ENCODE assay signal across 18 cellular contexts in the genomic region with DNA sequence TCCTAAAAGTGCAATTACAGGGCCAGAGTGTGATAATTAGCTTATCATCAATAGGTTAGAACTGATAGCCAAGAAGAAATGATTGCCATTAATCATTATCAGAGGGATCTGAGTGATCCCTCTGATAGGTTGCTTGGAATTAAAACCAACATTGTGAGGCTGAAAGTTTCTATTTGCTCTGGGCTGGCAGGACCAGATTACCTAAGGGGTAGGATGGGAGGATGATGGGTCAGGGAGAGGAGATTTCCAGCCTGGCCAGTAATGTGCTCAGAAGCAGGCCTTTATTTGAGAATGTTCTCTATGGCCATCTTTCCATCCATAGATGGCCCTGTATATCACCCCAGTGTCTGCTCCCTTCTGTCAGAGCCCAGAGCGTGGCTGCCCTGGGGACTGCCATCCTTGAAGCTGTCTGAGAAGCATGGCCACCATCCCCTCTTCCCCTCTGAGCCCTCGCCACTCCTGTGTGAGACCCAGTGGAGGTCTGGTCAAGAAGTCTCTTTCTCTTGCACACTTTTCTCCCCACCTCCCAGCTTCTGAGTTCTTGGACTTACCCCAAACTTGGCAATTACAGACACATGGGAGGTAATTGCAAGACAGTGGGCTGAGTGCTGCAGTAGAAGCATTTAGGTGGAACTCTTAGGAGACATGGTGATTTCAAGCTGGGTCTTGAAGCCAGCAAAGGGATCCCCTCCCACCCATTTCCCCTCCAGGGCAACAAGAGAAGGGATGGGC. TPM values are rescaled to one million over a fixed set of nuclear protein-coding genes. Genes with fewer than 3 reads are reported as not detected.
DNase-seq lines count a peak whose midpoint lies in the region; ATAC-seq, FAIRE-seq and TF ChIP-seq lines count a peak whose summit lies in the region.
"Had no signal": no experiment of that assay in that cellular context is flagged by ENCODE, and none has a peak within 500 bp of the region (broad histone marks: within the 10 kb centered on the region; RNA-seq: fewer than 3 reads in every experiment).

No MANE protein-coding gene starts in this region.

- H3K9me3 ChIP-seq in right lobe of liver (no peaks in the 10 kb centered on the region), HepG2 (ENCODE audit: low read length) (no peaks in the 10 kb centered on the region), esophagus squamous epithelium (no peaks in the 10 kb centered on the region), vagina (no peaks in the 10 kb centered on the region), upper lobe of right lung (no peaks in the 10 kb centered on the region), Karpas-422 (ENCODE audit: low read length) (no peaks in the 10 kb centered on the region)

- no peak for DNase-seq in right lobe of liver
- no peak for DNase-seq in HepG2 (ENCODE audit: low spot score)
- DNase-seq in esophagus squamous epithelium (lab: John Stamatoyannopoulos, UW): no peak
- no peak for DNase-seq in vagina (ENCODE audit: extremely low spot score in 2 of 2)
- DNase-seq in upper lobe of right lung: no peak
- no peak for DNase-seq in Karpas-422
- no peak for DNase-seq in activated CD4-positive, alpha-beta memory T cell treated with anti-CD3 and anti-CD28 coated beads, Interleukin-2, amount 10 ng/mL, durations not matched to agents 7 days and 5 days
- DNase-seq: ACHN; CD4-positive, alpha-beta memory T cell; KG1; MG63; NCI-H1105; NCI-H187 treated with DMSO at 0.1 percent for 48 hours; NCI-H2171; NCI-H774; SHP77 treated with DMSO at 0.1 percent for 48 hours had no signal

- no peak for TF ChIP-seq RAD21 in HepG2 (CRISPR knock-in tag; IDR thresholded peaks at IDR 0.05)

- FAIRE-seq in HepG2 (lab: Jason Lieb, UNC): no peak

- POLR2A ChIA-PET in HepG2 (lab: Yijun Ruan, JAX): interaction anchor here (3.9 kb wide), 1 partner anchor 12 kb away, joined by 20 read pairs; a partner anchor contains a TSS
- POLR2A ChIA-PET in activated CD4-positive, alpha-beta memory T cell treated with anti-CD3 and anti-CD28 coated beads, Interleukin-2, amount 10 ng/mL, durations not matched to agents 7 days and 5 days (lab: Charles Lee): no interaction called here

- no peaks in the 10 kb centered on the region for H4K20me1 ChIP-seq in HepG2 (ENCODE audit: insufficient read depth, low read length)
- H4K20me1 ChIP-seq in Karpas-422 (ENCODE audit: insufficient read depth, low read depth, low read length): no peaks in the 10 kb centered on the region

- TF ChIP-seq CTCF in right lobe of liver (IDR thresholded peaks at IDR 0.05) (no peak), HepG2 (CRISPR knock-in tag; IDR thresholded peaks at IDR 0.05) (no peak), esophagus squamous epithelium (IDR thresholded peaks at IDR 0.05) (no peak), vagina (IDR thresholded peaks at IDR 0.05) (no peak), upper lobe of right lung (IDR thresholded peaks at IDR 0.05) (no peak)

- intact Hi-C loops in right lobe of liver (cut with DNase I) (no loop called here), HepG2 (cut with micrococcal nuclease; ENCODE audit: unreplicated experiment) (no loop called here), esophagus squamous epithelium (cut with DNase I) (no loop called here), vagina (cut with DNase I) (no loop called here), upper lobe of right lung (cut with DNase I) (no loop called here)

- no peak overlapping the region for H3K27ac Mint-ChIP-seq in activated CD4-positive, alpha-beta memory T cell treated with anti-CD3 and anti-CD28 coated beads, Interleukin-2, amount 10 ng/mL, durations not matched to agents 7 days and 5 days
- H3K27ac Mint-ChIP-seq: CD4-positive, alpha-beta memory T cell had no signal

- peaks cover 2% of the 10 kb centered on the region for H3K9me3 Mint-ChIP-seq in activated CD4-positive, alpha-beta memory T cell treated with anti-CD3 and anti-CD28 coated beads, Interleukin-2, amount 10 ng/mL, durations not matched to agents 7 days and 5 days

- TF ChIP-seq POLR2A in right lobe of liver (IDR thresholded peaks at IDR 0.05) (no peak), HepG2 (IDR thresholded peaks at IDR 0.05; ENCODE audit: insufficient read depth in 1 of 2, low read depth in 2 of 2, low read length in 2 of 2) (no peak), esophagus squamous epithelium (IDR thresholded peaks at IDR 0.05) (no peak), vagina (IDR thresholded peaks at IDR 0.05) (no peak)

- no peak overlapping the region for H3K4me3 Mint-ChIP-seq in activated CD4-positive, alpha-beta memory T cell treated with anti-CD3 and anti-CD28 coated beads, Interleukin-2, amount 10 ng/mL, durations not matched to agents 7 days and 5 days
- H3K4me3 Mint-ChIP-seq: CD4-positive, alpha-beta memory T cell had no signal

- TF ChIP-seq EP300 in HepG2 (IDR thresholded peaks at IDR 0.05; ENCODE audit: low read depth in 2 of 2, low read length in 2 of 2): no peak
- TF ChIP-seq EP300 in HepG2 (CRISPR knock-in tag; IDR thresholded peaks at IDR 0.05; ENCODE audit: borderline replicate concordance): no peak

- BruUV-seq in HepG2 (replicated peaks; lab: Mats Ljungman, UMichigan): no TSS peak

- CTCF ChIA-PET in HepG2 (lab: Yijun Ruan, JAX; ENCODE audit: low intra/inter-chr PET ratio, low total read pairs): no interaction called here
- CTCF ChIA-PET in activated CD4-positive, alpha-beta memory T cell treated with anti-CD3 and anti-CD28 coated beads, Interleukin-2, amount 10 ng/mL, durations not matched to agents 7 days and 5 days (lab: Charles Lee): interaction anchor here (1.0 to 1.3 kb wide), 2 partner anchors 58 to 100 kb away, joined by 3 to 5 read pairs; no protein-coding TSS in a partner anchor

- H3K9ac ChIP-seq in HepG2 (ENCODE audit: insufficient read depth, low read depth, low read length) (no peak overlapping the region), rectal smooth muscle tissue (ENCODE audit: low read length) (no peak overlapping the region), Karpas-422 (ENCODE audit: low read length) (no peak overlapping the region)

- H3K4me1 ChIP-seq in right lobe of liver (peaks cover 0 to 15% (median 0%) of the 10 kb centered on the region in 4 donors), HepG2 (ENCODE audit: insufficient read depth, low read length) (peaks cover 47% of the 10 kb centered on the region), esophagus squamous epithelium (peaks cover 7 to 66% (median 35%) of the 10 kb centered on the region in 3 donors), rectal smooth muscle tissue (ENCODE audit: control insufficient read depth, insufficient read depth, low read length) (peaks cover 51% of the 10 kb centered on the region), vagina (peaks cover 68% of the 10 kb centered on the region), upper lobe of right lung (peaks cover 8% of the 10 kb centered on the region), Karpas-422 (ENCODE audit: low read length) (no peaks in the 10 kb centered on the region)

- H3K79me2 ChIP-seq in HepG2 (ENCODE audit: insufficient read depth, low read length) (no peaks in the 10 kb centered on the region), Karpas-422 (ENCODE audit: low read length) (no peaks in the 10 kb centered on the region)

- H3K27ac ChIP-seq in right lobe of liver: no peak overlapping the region
- H3K27ac ChIP-seq in HepG2 (ENCODE audit: extremely low read length, insufficient read depth, low read length): no peak overlapping the region
- H3K27ac ChIP-seq in esophagus squamous epithelium: peak overlapping the region; percentile 51 to 87 (median 81)
- peak overlapping the region; percentile 93 for H3K27ac ChIP-seq in rectal smooth muscle tissue (ENCODE audit: low read depth, low read length)
- peak overlapping the region; percentile 8 for H3K27ac ChIP-seq in vagina
- H3K27ac ChIP-seq in upper lobe of right lung: no peak overlapping the region
- no peak overlapping the region for H3K27ac ChIP-seq in Karpas-422 (ENCODE audit: low read length)

- in situ Hi-C loops in HepG2 (cut with HindIII; ENCODE audit: extremely low pct_ligation_motif_present, low pct_unique_long_range_greater_than_20kb): no loop called here

- no peaks in the 10 kb centered on the region for H3K9me2 ChIP-seq in Karpas-422 (replicated peaks; ENCODE audit: insufficient read depth, low read length)

- H3K4me2 ChIP-seq in HepG2 (ENCODE audit: low read depth, low read length): no peak overlapping the region
- H3K4me2 ChIP-seq in Karpas-422 (ENCODE audit: low read depth, low read length, poor library complexity, severe bottlenecking): no peak overlapping the region

- H3K36me3 ChIP-seq in right lobe of liver: no peaks in the 10 kb centered on the region
- no peaks in the 10 kb centered on the region for H3K36me3 ChIP-seq in HepG2 (replicated peaks in 1 of 2; ENCODE audit: control insufficient read depth in 1 of 2, insufficient read depth in 2 of 2, low read length in 2 of 2)
- no peaks in the 10 kb centered on the region for H3K36me3 ChIP-seq in esophagus squamous epithelium
- H3K36me3 ChIP-seq in rectal smooth muscle tissue (ENCODE audit: control insufficient read depth, insufficient read depth, low read length): no peaks in the 10 kb centered on the region
- H3K36me3 ChIP-seq in vagina: no peaks in the 10 kb centered on the region
- H3K36me3 ChIP-seq in upper lobe of right lung: no peaks in the 10 kb centered on the region
- no peaks in the 10 kb centered on the region for H3K36me3 ChIP-seq in Karpas-422 (ENCODE audit: insufficient read depth, low read length)

- no peaks in the 10 kb centered on the region for H3K27me3 Mint-ChIP-seq in activated CD4-positive, alpha-beta memory T cell treated with anti-CD3 and anti-CD28 coated beads, Interleukin-2, amount 10 ng/mL, durations not matched to agents 7 days and 5 days

- no peaks in the 10 kb centered on the region for H3K36me3 Mint-ChIP-seq in activated CD4-positive, alpha-beta memory T cell treated with anti-CD3 and anti-CD28 coated beads, Interleukin-2, amount 10 ng/mL, durations not matched to agents 7 days and 5 days (ENCODE audit: low read depth)

- H2AFZ ChIP-seq in HepG2 (ENCODE audit: low read length) (no peak overlapping the region), Karpas-422 (ENCODE audit: low read length) (no peak overlapping the region)

- WGBS in right lobe of liver (ENCODE audit: insufficient coverage, low coverage, low lambda C conversion rate, missing lambda C conversion rate): 100% methylated on average over 2 of the region's 2 CpGs
- 100% methylated on average over 2 of the region's 2 CpGs for WGBS in HepG2 (ENCODE audit: low lambda C conversion rate)
- 89% methylated on average over 2 of the region's 2 CpGs for WGBS in esophagus squamous epithelium, 2 donors

- H3K4me1 Mint-ChIP-seq in activated CD4-positive, alpha-beta memory T cell treated with anti-CD3 and anti-CD28 coated beads, Interleukin-2, amount 10 ng/mL, durations not matched to agents 7 days and 5 days: no peaks in the 10 kb centered on the region

- H3K27me3 ChIP-seq in right lobe of liver (no peaks in the 10 kb centered on the region), HepG2 (ENCODE audit: control insufficient read depth in 1 of 2, insufficient read depth in 2 of 2, low read length in 2 of 2) (no peaks in the 10 kb centered on the region), esophagus squamous epithelium (no peaks in the 10 kb centered on the region), rectal smooth muscle tissue (ENCODE audit: control insufficient read depth, insufficient read depth, low read length) (no peaks in the 10 kb centered on the region), vagina (no peaks in the 10 kb centered on the region), upper lobe of right lung (no peaks in the 10 kb centered on the region), Karpas-422 (ENCODE audit: low read length) (no peaks in the 10 kb centered on the region)
- H3K27me3 ChIP-seq: MG63 had no signal

- ATAC-seq in right lobe of liver (peak in 3 of 4 donors; percentile 44 to 67 (median 66)), HepG2 (no peak; the same call in 2 of the 3 replicates), upper lobe of right lung (no peak)
- ATAC-seq: Panc1 had no signal

- H3K4me3 ChIP-seq in right lobe of liver (no peak overlapping the region), HepG2 (replicated peaks in 1 of 3; ENCODE audit: insufficient read depth in 1 of 3, low read depth in 2 of 3, low read length in 3 of 3) (no peak overlapping the region), esophagus squamous epithelium (no peak overlapping the region), rectal smooth muscle tissue (ENCODE audit: low read length) (no peak overlapping the region), vagina (no peak overlapping the region), upper lobe of right lung (no peak overlapping the region), Karpas-422 (ENCODE audit: low read length) (no peak overlapping the region)
- H3K4me3 ChIP-seq: MG63 had no signal

RNA-seq across cellular contexts. Expression of a gene that starts 11.7 kb away (rescaled TPM):
- total RNA-seq in right lobe of liver (10 to 100 TPM; 11.1 to 27.5 (median 21.8) TPM), HepG2 (2016; rRNA removed; fragmentation: Illumina TruSeq; extraction: Trizol) (9.1 and 10.5 TPM in 2 replicates), esophagus squamous epithelium (10 to 100 TPM in 3 of 4 donors, 1 to 10 TPM in 1; 8.6 to 66.9 (median 16.2) TPM), vagina (51.1 TPM), upper lobe of right lung (84.0 TPM)
- 1.8 and 2.2 TPM in 2 replicates for total RNA-seq in HepG2 (2016; cell fraction: cytosol; rRNA removed; fragmentation: Illumina TruSeq; extraction: Trizol; ENCODE audit: low read depth)
- total RNA-seq in HepG2 (2016; cell fraction: insoluble cytoplasmic fraction; rRNA removed; fragmentation: Illumina TruSeq; extraction: Trizol): 8.6 and 9.5 TPM in 2 replicates
- total RNA-seq in HepG2 (2016; cell fraction: membrane; rRNA removed; fragmentation: Illumina TruSeq; extraction: Trizol): 3.8 and 4.3 TPM in 2 replicates
- 7.8 and 8.1 TPM in 2 replicates for total RNA-seq in HepG2 (2016; cell fraction: nucleus; rRNA removed; fragmentation: Illumina TruSeq; extraction: Trizol)
- 5.2 and 5.9 TPM in 2 replicates for polyA plus RNA-seq in HepG2 (2011; rRNA removed)
- polyA plus RNA-seq in HepG2 (2011; cell fraction: cytosol; rRNA removed): 4.1 and 4.7 TPM in 2 replicates
- 4.3 and 5.3 TPM in 2 replicates for polyA plus RNA-seq in HepG2 (2011; cell fraction: nucleus; rRNA removed)
- polyA plus RNA-seq in HepG2 (2012): 4.4 and 5.2 TPM in 2 replicates
- 2.5 and 3.0 TPM in 2 replicates for polyA plus RNA-seq in HepG2 (2016; cell fraction: cytosol; fragmentation: Illumina TruSeq; extraction: Trizol; ENCODE audit: low read depth)
- 12.6 and 15.7 TPM in 2 replicates for polyA plus RNA-seq in HepG2 (2016; cell fraction: insoluble cytoplasmic fraction; fragmentation: Illumina TruSeq; extraction: Trizol; ENCODE audit: low read depth)
- 3.6 and 4.7 TPM in 2 replicates for polyA plus RNA-seq in HepG2 (2016; cell fraction: membrane; fragmentation: Illumina TruSeq; extraction: Trizol; ENCODE audit: low read depth)
- 9.2 and 10.3 TPM in 2 replicates for polyA plus RNA-seq in HepG2 (2016; cell fraction: nucleus; fragmentation: Illumina TruSeq; extraction: Trizol; ENCODE audit: insufficient read depth, low read depth)
- 9.6 and 41.7 TPM in 2 replicates for polyA minus RNA-seq in HepG2 (2011; rRNA and poly(A)+ RNA removed; ENCODE audit: low replicate concordance)
- polyA minus RNA-seq in HepG2 (2011; cell fraction: cytosol; rRNA and poly(A)+ RNA removed): 5.2 and 5.6 TPM in 2 replicates
- polyA minus RNA-seq in HepG2 (2011; cell fraction: nucleus; rRNA and poly(A)+ RNA removed): 8.2 and 10.3 TPM in 2 replicates
- not detected in 2 replicates for total RNA-seq in Karpas-422 (2014; rRNA removed; shearing (Covaris generic); ENCODE audit: low replicate concordance)
- under 1 TPM; 0.10 to 0.18 TPM for total RNA-seq in activated CD4-positive, alpha-beta memory T cell treated with anti-CD3 and anti-CD28 coated beads, Interleukin-2, amount 10 ng/mL, durations not matched to agents 7 days and 5 days

Comparison
In these comparisons a context has a peak if more than half of its experiments do, and no peak if none do; other contexts are left out.
1. ATAC-seq: peak in right lobe of liver (3 of 4); none in HepG2 (single experiment) and upper lobe of right lung (single experiment).
2. H3K27ac ChIP-seq: peak in esophagus squamous epithelium (4 of 4), rectal smooth muscle tissue (single experiment) and vagina (single experiment); none in right lobe of liver (0 of 3), HepG2 (single experiment), upper lobe of right lung (single experiment) and Karpas-422 (single experiment).